Comparison of ENCODE assay signal across 8 cellular contexts in genomic region chr3:125119752-125120369, GRCh38.
A peak's percentile ranks its signal among the peaks of the same experiment; 100 is the strongest.
DNase-seq lines count a peak whose midpoint lies in the region; ATAC-seq and TF ChIP-seq lines count a peak whose summit lies in the region.

No MANE protein-coding gene starts in this region.

- H3K27me3 Mint-ChIP-seq in activated CD4-positive, alpha-beta memory T cell treated with anti-CD3 and anti-CD28 coated beads for 36 hours = peaks cover 5% of the 10 kb centered on the region
- peaks cover 29% of the 10 kb centered on the region for H3K27me3 Mint-ChIP-seq in activated CD4-positive, alpha-beta memory T cell treated with anti-CD3 and anti-CD28 coated beads, Interleukin-2, amount 10 ng/mL, durations not matched to agents 7 days and 5 days

- CTCF ChIA-PET in activated CD4-positive, alpha-beta memory T cell treated with anti-CD3 and anti-CD28 coated beads for 36 hours (lab: Charles Lee) = interaction anchor here (1.0 to 1.2 kb wide), 2 partner anchors 11 to 319 kb away, joined by 4 to 5 read pairs; no protein-coding TSS in a partner anchor
- CTCF ChIA-PET in activated CD4-positive, alpha-beta memory T cell treated with anti-CD3 and anti-CD28 coated beads, Interleukin-2, amount 10 ng/mL, durations not matched to agents 7 days and 5 days (lab: Charles Lee) = no interaction called here

- intact Hi-C loops in activated CD4-positive, alpha-beta memory T cell treated with anti-CD3 and anti-CD28 coated beads for 36 hours (cut with micrococcal nuclease) = no loop called here
- intact Hi-C loops in heart left ventricle (cut with DNase I) = loop anchor here in 4 of 10 donors (5.0 to 10.0 kb wide), 3 partner anchors 48 to 55 kb away; no protein-coding TSS in a partner anchor

- H3K4me3 ChIP-seq in astrocyte of the spinal cord (ENCODE audit: low read depth, low read length) (no peak overlapping the region), heart left ventricle (peak overlapping the region in 1 of 12 donors; percentile 20)

- no peaks in the 10 kb centered on the region for H3K9me3 Mint-ChIP-seq in activated CD4-positive, alpha-beta memory T cell treated with anti-CD3 and anti-CD28 coated beads for 36 hours
- no peaks in the 10 kb centered on the region for H3K9me3 Mint-ChIP-seq in activated CD4-positive, alpha-beta memory T cell treated with anti-CD3 and anti-CD28 coated beads, Interleukin-2, amount 10 ng/mL, durations not matched to agents 7 days and 5 days

- no peak overlapping the region for H3K27ac Mint-ChIP-seq in activated CD4-positive, alpha-beta memory T cell treated with anti-CD3 and anti-CD28 coated beads for 36 hours
- H3K27ac Mint-ChIP-seq in activated CD4-positive, alpha-beta memory T cell treated with anti-CD3 and anti-CD28 coated beads, Interleukin-2, amount 10 ng/mL, durations not matched to agents 7 days and 5 days = no peak overlapping the region

- no peak for TF ChIP-seq POLR2A in heart left ventricle (IDR thresholded peaks at IDR 0.05)

- peaks cover 0 to 62% (median 30%) of the 10 kb centered on the region in 12 donors for H3K4me1 ChIP-seq in heart left ventricle

- no peaks in the 10 kb centered on the region for H3K36me3 ChIP-seq in heart left ventricle

- peaks cover 26% of the 10 kb centered on the region for H3K4me1 Mint-ChIP-seq in activated CD4-positive, alpha-beta memory T cell treated with anti-CD3 and anti-CD28 coated beads for 36 hours (ENCODE audit: low read depth)
- H3K4me1 Mint-ChIP-seq in activated CD4-positive, alpha-beta memory T cell treated with anti-CD3 and anti-CD28 coated beads, Interleukin-2, amount 10 ng/mL, durations not matched to agents 7 days and 5 days = peaks cover 27% of the 10 kb centered on the region

- no peak for TF ChIP-seq CTCF in astrocyte of the spinal cord (IDR thresholded peaks at IDR 0.05; ENCODE audit: low read depth, low read length)
- TF ChIP-seq CTCF in heart left ventricle (IDR thresholded peaks at IDR 0.05) = no peak

- H3K27ac ChIP-seq in heart left ventricle = peak overlapping the region in 1 of 12 donors; percentile 50

- POLR2A ChIA-PET in activated CD4-positive, alpha-beta memory T cell treated with anti-CD3 and anti-CD28 coated beads for 36 hours (lab: Charles Lee) = interaction anchor here (1.6 kb wide), 1 partner anchor 10 kb away, joined by 6 read pairs; no protein-coding TSS in a partner anchor
- POLR2A ChIA-PET in activated CD4-positive, alpha-beta memory T cell treated with anti-CD3 and anti-CD28 coated beads, Interleukin-2, amount 10 ng/mL, durations not matched to agents 7 days and 5 days (lab: Charles Lee) = interaction anchor here (1.3 kb wide), 1 partner anchor 22 kb away, joined by 3 read pairs; no protein-coding TSS in a partner anchor

- ATAC-seq in HG03025 (IDR thresholded peaks at IDR 0.05; ENCODE audit: low FRiP score, unreplicated experiment) = peak; percentile 47
- peak; percentile 92 for ATAC-seq in stimulated activated naive CD8-positive, alpha-beta T cell treated with anti-CD3 and anti-CD28 coated beads, Interleukin-15, Interleukin-2, amounts not matched to agents 100 U/mL and 50 U/mL, for 24 hours
- ATAC-seq in esophagus mucosa = no peak
- no peak for ATAC-seq in heart left ventricle

- WGBS in heart left ventricle, 4 donors = 70 to 85% (median 76%) methylated on average over 10 of the region's 10 CpGs

- in situ Hi-C loops in astrocyte of the spinal cord (cut with HindIII; ENCODE audit: low sequenced_read_pairs) = no loop called here

- H3K4me3 Mint-ChIP-seq in activated CD4-positive, alpha-beta memory T cell treated with anti-CD3 and anti-CD28 coated beads for 36 hours = no peak overlapping the region
- no peak overlapping the region for H3K4me3 Mint-ChIP-seq in activated CD4-positive, alpha-beta memory T cell treated with anti-CD3 and anti-CD28 coated beads, Interleukin-2, amount 10 ng/mL, durations not matched to agents 7 days and 5 days

- no peaks in the 10 kb centered on the region for H3K36me3 Mint-ChIP-seq in activated CD4-positive, alpha-beta memory T cell treated with anti-CD3 and anti-CD28 coated beads for 36 hours
- no peaks in the 10 kb centered on the region for H3K36me3 Mint-ChIP-seq in activated CD4-positive, alpha-beta memory T cell treated with anti-CD3 and anti-CD28 coated beads, Interleukin-2, amount 10 ng/mL, durations not matched to agents 7 days and 5 days (ENCODE audit: low read depth)

- no peaks in the 10 kb centered on the region for H3K27me3 ChIP-seq in heart left ventricle

- DNase-seq in activated CD4-positive, alpha-beta memory T cell treated with anti-CD3 and anti-CD28 coated beads for 36 hours = peak; percentile 36
- no peak for DNase-seq in activated CD4-positive, alpha-beta memory T cell treated with anti-CD3 and anti-CD28 coated beads, Interleukin-2, amount 10 ng/mL, durations not matched to agents 7 days and 5 days
- DNase-seq in astrocyte of the spinal cord (ENCODE audit: low read depth, low spot score) (peak; percentile 22), NCI-H69 (lab: John Stamatoyannopoulos, UW) (no peak), heart left ventricle (no peak)
- DNase-seq in stimulated activated naive CD8-positive, alpha-beta T cell treated with anti-CD3 and anti-CD28 coated beads, Interleukin-15, Interleukin-2, amounts not matched to agents 100 U/mL and 50 U/mL, for 24 hours = peak; percentile 70

- no peaks in the 10 kb centered on the region for H3K9me3 ChIP-seq in heart left ventricle

Comparison
In these comparisons a context has a peak if more than half of its experiments do, and no peak if none do; other contexts are left out.
1. DNase-seq: peak in activated CD4-positive, alpha-beta memory T cell treated with anti-CD3 and anti-CD28 coated beads for 36 hours (single experiment), astrocyte of the spinal cord (single experiment) and stimulated activated naive CD8-positive, alpha-beta T cell treated with anti-CD3 and anti-CD28 coated beads, Interleukin-15, Interleukin-2, amounts not matched to agents 100 U/mL and 50 U/mL, for 24 hours (single experiment); none in activated CD4-positive, alpha-beta memory T cell treated with anti-CD3 and anti-CD28 coated beads, Interleukin-2, amount 10 ng/mL, durations not matched to agents 7 days and 5 days (single experiment), NCI-H69 (single experiment) and heart left ventricle (0 of 5).
2. ATAC-seq: peak in HG03025 (single experiment) and stimulated activated naive CD8-positive, alpha-beta T cell treated with anti-CD3 and anti-CD28 coated beads, Interleukin-15, Interleukin-2, amounts not matched to agents 100 U/mL and 50 U/mL, for 24 hours (single experiment); none in esophagus mucosa (single experiment) and heart left ventricle (0 of 4).